In the genomic region with DNA sequence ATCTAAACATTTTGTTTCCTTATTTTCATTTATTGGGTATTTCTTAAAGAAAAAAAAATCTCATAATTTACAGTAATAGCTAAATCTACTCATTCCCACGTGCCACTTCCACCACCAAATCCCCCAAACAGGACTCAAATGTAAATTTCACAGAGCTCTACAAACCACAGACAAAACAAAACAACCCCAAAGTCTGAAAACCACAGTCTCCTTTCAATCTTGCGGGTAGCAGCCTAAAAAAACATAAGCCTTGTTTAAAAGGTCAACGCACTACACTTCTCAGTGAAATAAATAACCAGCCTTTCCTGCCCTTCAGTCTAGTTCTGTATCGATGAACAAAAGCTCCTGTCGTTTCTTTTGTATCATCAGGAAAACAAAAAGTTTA, we compare ENCODE assay signal across 1 cellular context.
A peak's percentile ranks its signal among the peaks of the same experiment; 100 is the strongest.
TF ChIP-seq lines count a peak whose summit lies in the region.

No MANE protein-coding gene starts in this region.

TF ChIP-seq in GM12878, 131 proteins besides CTCF, POLR2A, EP300 and RAD21 (continued from another document):
- TF ChIP-seq TBL1XR1 (IDR thresholded peaks at IDR 0.05; ENCODE audit: low read depth, low read length) (peak; percentile 87), IKZF2 (IDR thresholded peaks at IDR 0.05) (peak in 1 of 2 experiments; percentile 26; a peak in 1 of 4 replicates), CEBPB (IDR thresholded peaks at IDR 0.05; ENCODE audit: borderline replicate concordance in 1 of 2, low read depth in 2 of 2, low read length in 2 of 2) (peak in 1 of 2 experiments; percentile 20; a peak in 1 of 4 replicates), ZNF384 (IDR thresholded peaks at IDR 0.05; ENCODE audit: borderline replicate concordance, low read depth, low read length) (no peak), RUNX3 (IDR thresholded peaks at IDR 0.05; ENCODE audit: low read length) (peak; percentile 96), PAX8 (IDR thresholded peaks at IDR 0.05) (no peak), SP1 (IDR thresholded peaks at IDR 0.05; ENCODE audit: low read depth, low read length) (no peak), NFIC (IDR thresholded peaks at IDR 0.05; ENCODE audit: low read depth, low read length) (peak; percentile 60), JUNB (IDR thresholded peaks at IDR 0.05) (no peak), CREM (IDR thresholded peaks at IDR 0.05; ENCODE audit: low read depth) (0 out of 2 replicates have a peak, but pooled peaks have one; percentile 8), RAD51 (IDR thresholded peaks at IDR 0.05) (0 out of 2 replicates have a peak, but pooled peaks have one; percentile 42), NRF1 (conservative IDR thresholded peaks at IDR 0.05; ENCODE audit: low read depth, low read length) (no peak)
- TF ChIP-seq, protein P1, sequence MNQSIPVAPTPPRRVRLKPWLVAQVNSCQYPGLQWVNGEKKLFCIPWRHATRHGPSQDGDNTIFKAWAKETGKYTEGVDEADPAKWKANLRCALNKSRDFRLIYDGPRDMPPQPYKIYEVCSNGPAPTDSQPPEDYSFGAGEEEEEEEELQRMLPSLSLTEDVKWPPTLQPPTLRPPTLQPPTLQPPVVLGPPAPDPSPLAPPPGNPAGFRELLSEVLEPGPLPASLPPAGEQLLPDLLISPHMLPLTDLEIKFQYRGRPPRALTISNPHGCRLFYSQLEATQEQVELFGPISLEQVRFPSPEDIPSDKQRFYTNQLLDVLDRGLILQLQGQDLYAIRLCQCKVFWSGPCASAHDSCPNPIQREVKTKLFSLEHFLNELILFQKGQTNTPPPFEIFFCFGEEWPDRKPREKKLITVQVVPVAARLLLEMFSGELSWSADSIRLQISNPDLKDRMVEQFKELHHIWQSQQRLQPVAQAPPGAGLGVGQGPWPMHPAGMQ (IDR thresholded peaks at IDR 0.05; ENCODE audit: borderline replicate concordance): peak; percentile 56
